ENCODE assay signal across 19 cellular contexts in the genomic region with DNA sequence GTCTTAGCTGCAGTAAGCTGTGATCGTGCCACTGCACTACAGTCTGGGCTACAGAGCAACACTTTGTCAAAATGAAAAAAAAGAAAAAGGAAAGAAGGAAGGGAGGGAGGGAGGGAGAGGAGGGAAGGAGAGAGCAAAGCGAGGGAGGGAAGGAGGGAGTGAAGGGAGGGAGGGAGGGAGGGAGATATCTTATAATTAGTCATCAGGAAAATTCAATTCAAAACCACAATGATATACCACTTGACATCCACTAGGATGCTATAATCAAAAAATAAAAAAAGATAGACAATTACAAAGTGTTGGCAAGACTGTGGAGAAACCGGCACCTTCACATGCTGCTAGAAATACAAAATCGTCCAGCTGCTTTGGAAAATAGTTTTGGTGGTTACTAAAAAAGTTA.
"Had no signal": no experiment of that assay in that cellular context is flagged by ENCODE, and none has a peak within 500 bp of the region (broad histone marks: within the 10 kb centered on the region; RNA-seq: fewer than 3 reads in every experiment).

No MANE protein-coding gene starts in this region.

- H3K4me3 Mint-ChIP-seq: activated CD8-positive, alpha-beta T cell treated with anti-CD3 and anti-CD28 coated beads for 36 hours; activated naive CD8-positive, alpha-beta T cell treated with anti-CD3 and anti-CD28 coated beads, Interleukin-2, amount 10 ng/mL, durations not matched to agents 7 days and 5 days; activated T-cell treated with anti-CD3 and anti-CD28 coated beads, Interleukin-2, amount 50 U/mL, for 24 hours; natural killer cell had no signal

- FAIRE-seq: TTC549 had no signal

- ATAC-seq: activated CD8-positive, alpha-beta T cell treated with anti-CD3 and anti-CD28 coated beads for 36 hours; natural killer cell had no signal

- H3K27me3 Mint-ChIP-seq: activated CD8-positive, alpha-beta T cell treated with anti-CD3 and anti-CD28 coated beads for 36 hours; activated naive CD8-positive, alpha-beta T cell treated with anti-CD3 and anti-CD28 coated beads, Interleukin-2, amount 10 ng/mL, durations not matched to agents 7 days and 5 days; activated T-cell treated with anti-CD3 and anti-CD28 coated beads, Interleukin-2, amount 50 U/mL, for 24 hours had no signal

- H3K27ac ChIP-seq: hepatocyte, thyroid gland had no signal

- H3K9me3 ChIP-seq: thyroid gland had no signal

- H3K9me3 Mint-ChIP-seq: activated CD8-positive, alpha-beta T cell treated with anti-CD3 and anti-CD28 coated beads for 36 hours; activated naive CD8-positive, alpha-beta T cell treated with anti-CD3 and anti-CD28 coated beads, Interleukin-2, amount 10 ng/mL, durations not matched to agents 7 days and 5 days; activated T-cell treated with anti-CD3 and anti-CD28 coated beads, Interleukin-2, amount 50 U/mL, for 24 hours; activated T-helper 2 cell treated with anti-CD3 and anti-CD28 coated beads, Interferon-gamma antibody, Interleukin-2, Interleukin-4, amounts not matched to agents 10 μg/mL and 5 μg/mL and 100 μg/mL, durations not matched to agents 14 hours and 24 hours and 36 hours; natural killer cell had no signal

- H2AFZ ChIP-seq: hepatocyte had no signal

- H3K4me3 ChIP-seq: hepatocyte, thyroid gland had no signal

- DNase-seq: activated CD4-positive, alpha-beta T cell treated with anti-CD3 and anti-CD28 coated beads for 48 hours; activated CD4-positive, CD25-positive, alpha-beta regulatory T cell; activated CD8-positive, alpha-beta T cell treated with anti-CD3 and anti-CD28 coated beads for 36 hours; activated naive CD4-positive, alpha-beta T cell treated with Interleukin-2 at 50 U/mL for 16 hours; activated naive CD8-positive, alpha-beta T cell treated with anti-CD3 and anti-CD28 coated beads, Interleukin-2, amount 10 ng/mL, durations not matched to agents 7 days and 5 days; activated T-cell treated with anti-CD3 and anti-CD28 coated beads, Interleukin-2, amount 50 U/mL, for 24 hours; anterior cingulate cortex; cortex of kidney; natural killer cell; posterior cingulate gyrus; stimulated activated CD4-positive, alpha-beta T cell treated with anti-CD3 and anti-CD28 coated beads, Interleukin-12 subunit alpha, Interleukin-12 subunit beta, amount 100 ng/mL, for 4 hours; stimulated activated CD4-positive, alpha-beta T cell treated with anti-CD3 and anti-CD28 coated beads, Interleukin-1b, Interleukin-23, amount 100 ng/mL, for 48 hours; stimulated activated CD8-positive, alpha-beta memory T cell treated with anti-CD3 and anti-CD28 coated beads, Interleukin-4, amount 100 ng/mL, for 48 hours; stimulated activated naive CD4-positive, alpha-beta T cell treated with Interleukin-2 at 50 U/mL for 16 hours; SW 1271; thyroid gland had no signal

- H3K4me2 ChIP-seq: hepatocyte had no signal

- H3K27ac Mint-ChIP-seq: activated CD8-positive, alpha-beta T cell treated with anti-CD3 and anti-CD28 coated beads for 36 hours; activated naive CD8-positive, alpha-beta T cell treated with anti-CD3 and anti-CD28 coated beads, Interleukin-2, amount 10 ng/mL, durations not matched to agents 7 days and 5 days; activated T-cell treated with anti-CD3 and anti-CD28 coated beads, Interleukin-2, amount 50 U/mL, for 24 hours; activated T-helper 2 cell treated with anti-CD3 and anti-CD28 coated beads, Interferon-gamma antibody, Interleukin-2, Interleukin-4, amounts not matched to agents 10 μg/mL and 5 μg/mL and 100 μg/mL, durations not matched to agents 14 hours and 24 hours and 36 hours; natural killer cell had no signal

- H3K36me3 ChIP-seq: thyroid gland had no signal

- H3K36me3 Mint-ChIP-seq: natural killer cell had no signal

- H3K27me3 ChIP-seq: hepatocyte, thyroid gland had no signal
